Comparison of ENCODE assay signal across 8 cellular contexts in genomic region chrX:109839694-109840358, GRCh38.
A peak's percentile ranks its signal among the peaks of the same experiment; 100 is the strongest.
DNase-seq lines count a peak whose midpoint lies in the region; ATAC-seq and TF ChIP-seq lines count a peak whose summit lies in the region.

No MANE protein-coding gene starts in this region.

- no peaks in the 10 kb centered on the region for H3K9me3 ChIP-seq in stomach

- H3K4me3 ChIP-seq in fibroblast of villous mesenchyme (ENCODE audit: low read depth, low read length) (no peak overlapping the region), stomach (no peak overlapping the region)

- in situ Hi-C loops in GM13977 (cut with MboI; ENCODE audit: low pct_unique_long_range_greater_than_20kb, low sequenced_read_pairs, unreplicated experiment), result no loop called here

- POLR2A ChIA-PET in activated CD4-positive, alpha-beta T cell treated with anti-CD3 and anti-CD28 coated beads for 36 hours (lab: Charles Lee), result interaction anchor here (0.7 kb wide), 1 partner anchor 304 kb away, joined by 4 read pairs; no protein-coding TSS in a partner anchor

- peak; percentile 32 for DNase-seq in activated CD4-positive, alpha-beta T cell treated with anti-CD3 and anti-CD28 coated beads for 36 hours
- no peak for DNase-seq in activated CD4-positive, alpha-beta T cell treated with anti-CD3 and anti-CD28 coated beads for 1 hour
- DNase-seq in RPMI7951 (ENCODE audit: low read depth), result peak; percentile 76
- peak; percentile 39 for DNase-seq in fibroblast of villous mesenchyme (ENCODE audit: low read depth)
- no peak for DNase-seq in stomach
- no peak for DNase-seq in activated CD8-positive, alpha-beta memory T cell treated with anti-CD3 and anti-CD28 coated beads, Interleukin-2, amount 50 U/mL, for 4 hours
- no peak for DNase-seq in GM13977 (ENCODE audit: low spot score)

- CTCF ChIA-PET in activated CD4-positive, alpha-beta T cell treated with anti-CD3 and anti-CD28 coated beads for 36 hours (lab: Charles Lee), result interaction anchor here (1.1 to 6.6 kb wide), 2 partner anchors 13 to 16 kb away, joined by 3 to 52 read pairs; no protein-coding TSS in a partner anchor

- no peaks in the 10 kb centered on the region for H3K36me3 ChIP-seq in stomach

- peak overlapping the region; percentile 1 to 70 (median 49) for H3K27ac ChIP-seq in stomach

- no peaks in the 10 kb centered on the region for H3K9me3 Mint-ChIP-seq in activated CD4-positive, alpha-beta T cell treated with anti-CD3 and anti-CD28 coated beads for 36 hours (ENCODE audit: low read depth)

- TF ChIP-seq CTCF in fibroblast of villous mesenchyme (IDR thresholded peaks at IDR 0.05; ENCODE audit: insufficient read depth, low read depth, low read length), result peak; percentile 23
- TF ChIP-seq CTCF in stomach (IDR thresholded peaks at IDR 0.05), result no peak
- no peak for TF ChIP-seq CTCF in GM13977 (IDR thresholded peaks at IDR 0.05; ENCODE audit: extremely low read depth, insufficient read depth, missing control alignments)

- intact Hi-C loops in activated CD4-positive, alpha-beta T cell treated with anti-CD3 and anti-CD28 coated beads for 36 hours (cut with DNase I, micrococcal nuclease), result loop anchor here (1.0 to 5.0 kb wide), 4 partner anchors 57 to 303 kb away; partner anchors contain the start of genes ACSL4 (in 1 of the 2) and NXT2 (in 1 of the 2)
- intact Hi-C loops in stomach (cut with DNase I; ENCODE audit: low total_unique reads), result no loop called here

- no peaks in the 10 kb centered on the region for H3K27me3 Mint-ChIP-seq in activated CD4-positive, alpha-beta T cell treated with anti-CD3 and anti-CD28 coated beads for 36 hours

- TF ChIP-seq EP300 in stomach (IDR thresholded peaks at IDR 0.05), result no peak

- peaks cover 12% of the 10 kb centered on the region for H3K4me1 Mint-ChIP-seq in activated CD4-positive, alpha-beta T cell treated with anti-CD3 and anti-CD28 coated beads for 36 hours

- no peaks in the 10 kb centered on the region for H3K36me3 Mint-ChIP-seq in activated CD4-positive, alpha-beta T cell treated with anti-CD3 and anti-CD28 coated beads for 36 hours (ENCODE audit: low read depth)

- no peak for ATAC-seq in activated CD4-positive, alpha-beta T cell treated with anti-CD3 and anti-CD28 coated beads for 36 hours
- ATAC-seq in GM18517 (IDR thresholded peaks at IDR 0.05; ENCODE audit: unreplicated experiment), result no peak

- no peak for TF ChIP-seq POLR2A in stomach (IDR thresholded peaks at IDR 0.05)

- no peaks in the 10 kb centered on the region for H3K4me1 ChIP-seq in stomach

- H3K4me3 Mint-ChIP-seq in activated CD4-positive, alpha-beta T cell treated with anti-CD3 and anti-CD28 coated beads for 36 hours, result no peak overlapping the region

- no peak overlapping the region for H3K27ac Mint-ChIP-seq in activated CD4-positive, alpha-beta T cell treated with anti-CD3 and anti-CD28 coated beads for 36 hours

- H3K27me3 ChIP-seq in stomach, result peaks cover 0 to 7% (median 0%) of the 10 kb centered on the region in 3 donors

- 53 to 82% (median 65%) methylated on average over 9 of the region's 9 CpGs for WGBS in stomach, 5 donors

Comparison
In these comparisons a context has a peak if more than half of its experiments do, and no peak if none do; other contexts are left out.
1. DNase-seq: peak in activated CD4-positive, alpha-beta T cell treated with anti-CD3 and anti-CD28 coated beads for 36 hours (single experiment), RPMI7951 (single experiment) and fibroblast of villous mesenchyme (single experiment); none in activated CD4-positive, alpha-beta T cell treated with anti-CD3 and anti-CD28 coated beads for 1 hour (single experiment), stomach (single experiment), activated CD8-positive, alpha-beta memory T cell treated with anti-CD3 and anti-CD28 coated beads, Interleukin-2, amount 50 U/mL, for 4 hours (single experiment) and GM13977 (single experiment).